ENCODE assay signal across 8 cellular contexts in the genomic region with DNA sequence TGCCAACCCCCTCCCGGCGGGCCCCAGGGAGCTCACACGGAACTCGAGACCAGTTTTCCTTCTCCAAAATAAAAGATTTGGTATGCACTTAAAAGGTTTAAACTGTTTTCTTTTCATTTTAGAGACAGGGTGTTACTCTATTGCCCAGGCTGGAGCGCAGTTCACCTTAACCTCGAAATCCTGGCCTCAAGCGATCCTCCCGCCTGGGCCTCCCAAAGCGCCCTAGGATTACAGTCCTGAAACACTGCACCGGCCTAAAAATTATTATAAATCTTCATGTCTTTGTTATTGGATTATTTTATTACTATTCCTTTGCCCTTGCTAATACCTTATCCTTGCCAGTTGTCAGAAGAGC. TPM values are rescaled to one million over a fixed set of nuclear protein-coding genes. Genes with fewer than 3 reads are reported as not detected.
DNase-seq lines count a peak whose midpoint lies in the region; ATAC-seq and TF ChIP-seq lines count a peak whose summit lies in the region.

No MANE protein-coding gene starts in this region.

- peaks cover 0 to 35% (median 7%) of the 10 kb centered on the region in 3 donors for H3K27me3 ChIP-seq in psoas muscle (ENCODE audit: insufficient read depth in 3 of 3, low read length in 2 of 3)

- peaks cover 7% of the 10 kb centered on the region for H3K4me1 ChIP-seq in psoas muscle

- H3K4me3 ChIP-seq in GM08714 (ENCODE audit: low read length) (peak overlapping the region; percentile 47; the same call in 1 of the 2 replicates), SK-N-MC (peak overlapping the region; percentile 78), fibroblast of mammary gland (ENCODE audit: control insufficient read depth, low read depth, low read length) (peak overlapping the region; percentile 46), psoas muscle (peak overlapping the region; percentile 79)

- H3K9me3 ChIP-seq in SK-N-MC (ENCODE audit: low read depth, low read length) (no peaks in the 10 kb centered on the region), psoas muscle (no peaks in the 10 kb centered on the region)

- TF ChIP-seq CTCF in fibroblast of mammary gland (conservative IDR thresholded peaks at IDR 0.05; ENCODE audit: control insufficient read depth, insufficient read depth, low read depth, low read length) (no peak), psoas muscle (IDR thresholded peaks at IDR 0.05) (no peak)

- intact Hi-C loops in psoas muscle (cut with DNase I): loop anchor here in 1 of 2 donors (10.0 kb wide), 1 partner anchor 519 kb away; no protein-coding TSS in a partner anchor

- H3K27ac ChIP-seq in SK-N-MC (no peak overlapping the region), psoas muscle (no peak overlapping the region)

- H3K9ac ChIP-seq in SK-N-MC (ENCODE audit: insufficient read length): peak overlapping the region; percentile 47

- ATAC-seq in psoas muscle: no peak
- no peak for ATAC-seq in HG03342 (IDR thresholded peaks at IDR 0.05; ENCODE audit: unreplicated experiment)

- H3K36me3 ChIP-seq in SK-N-MC (ENCODE audit: insufficient read depth, low read length) (peaks cover 13% of the 10 kb centered on the region), psoas muscle (ENCODE audit: insufficient read depth in 1 of 2, low read depth in 1 of 2) (no peaks in the 10 kb centered on the region)

- no peak for DNase-seq in SK-N-MC (ENCODE audit: low read depth, low spot score)
- DNase-seq in fibroblast of mammary gland (ENCODE audit: low read depth): no peak
- no peak for DNase-seq in psoas muscle
- no peak for DNase-seq in SHP77 treated with DMSO at 0.1 percent for 48 hours (lab: John Stamatoyannopoulos, UW)
- no peak for DNase-seq in DMS153 treated with DMSO at 0.1 percent for 48 hours (lab: John Stamatoyannopoulos, UW; ENCODE audit: unreplicated experiment)
- no peak for DNase-seq in foreskin melanocyte

- WGBS in psoas muscle, 3 donors: 41 to 45% (median 44%) methylated on average over 10 of the region's 10 CpGs

RNA-seq across cellular contexts. Expression of gene SLC7A1, which starts 0.6 kb away (rescaled TPM):
- 10 to 100 TPM in 1 of 4 donors, 1 to 10 TPM in 3; 2.5 to 14.7 (median 3.8) TPM for total RNA-seq in psoas muscle
- 1 to 10 TPM in 2 of 3 donors, under 1 TPM in 1; 0.79 to 6.3 (median 1.0) TPM for polyA plus RNA-seq in psoas muscle
